Comparison of ENCODE assay signal across 9 cellular contexts in genomic region chr13:28568286-28568685, GRCh38.
DNase-seq lines count a peak whose midpoint lies in the region; ATAC-seq and TF ChIP-seq lines count a peak whose summit lies in the region.
"Had no signal": no experiment of that assay in that cellular context is flagged by ENCODE, and none has a peak within 500 bp of the region (broad histone marks: within the 10 kb centered on the region; RNA-seq: fewer than 3 reads in every experiment).

No MANE protein-coding gene starts in this region.

- H3K4me3 ChIP-seq in thyroid gland (replicated peaks in 1 of 3) (no peak overlapping the region), Karpas-422 (ENCODE audit: low read length) (no peak overlapping the region)
- H3K4me3 ChIP-seq: PC-9 had no signal

- H3K4me1 ChIP-seq in thyroid gland = peaks cover 40 to 45% of the 10 kb centered on the region in 2 donors
- no peaks in the 10 kb centered on the region for H3K4me1 ChIP-seq in Karpas-422 (ENCODE audit: low read length)

- TF ChIP-seq CTCF in thyroid gland (IDR thresholded peaks at IDR 0.05) = no peak
- no peak for TF ChIP-seq CTCF in osteocyte (IDR thresholded peaks at IDR 0.05)

- peak; percentile 17 to 56 for DNase-seq in NCI-H524 (lab: John Stamatoyannopoulos, UW)
- no peak for DNase-seq in NCI-H524 treated with DMSO at 0.1 percent for 48 hours (lab: John Stamatoyannopoulos, UW)
- peak; percentile 9 for DNase-seq in NCI-H1694 treated with DMSO at 0.1 percent for 48 hours (lab: John Stamatoyannopoulos, UW)
- peak; percentile 88 for DNase-seq in Right ventricle myocardium superior
- peak; percentile 76 to 81 for DNase-seq in thyroid gland
- DNase-seq in COLO829 (ENCODE audit: low spot score) = no peak
- DNase-seq in osteocyte (ENCODE audit: extremely low spot score, unreplicated experiment) = no peak
- no peak for DNase-seq in Karpas-422
- DNase-seq: PC-9 had no signal

- no peak overlapping the region for H3K4me2 ChIP-seq in Karpas-422 (ENCODE audit: low read depth, low read length, poor library complexity, severe bottlenecking)
- H3K4me2 ChIP-seq: PC-9 had no signal

- no peaks in the 10 kb centered on the region for H3K9me2 ChIP-seq in Karpas-422 (replicated peaks; ENCODE audit: insufficient read depth, low read length)

- no peak overlapping the region for H3K4me3 Mint-ChIP-seq in osteocyte (ENCODE audit: unreplicated experiment)

- no peaks in the 10 kb centered on the region for H3K9me3 Mint-ChIP-seq in osteocyte (ENCODE audit: unreplicated experiment)

- no peaks in the 10 kb centered on the region for H3K36me3 ChIP-seq in thyroid gland
- H3K36me3 ChIP-seq in Karpas-422 (ENCODE audit: insufficient read depth, low read length) = no peaks in the 10 kb centered on the region

- TF ChIP-seq POLR2A in thyroid gland (IDR thresholded peaks at IDR 0.05) = no peak

- ATAC-seq in Right ventricle myocardium superior (ENCODE audit: poor library complexity) = peak; percentile 92

- no peak overlapping the region for H3K9ac ChIP-seq in Karpas-422 (ENCODE audit: low read length)

- H3K27ac ChIP-seq in thyroid gland (peak overlapping the region in 1 of 3 donors; percentile 36), Karpas-422 (ENCODE audit: low read length) (no peak overlapping the region)
- H3K27ac ChIP-seq: PC-9 had no signal

- H3K27me3 ChIP-seq in thyroid gland (no peaks in the 10 kb centered on the region), Karpas-422 (ENCODE audit: low read length) (no peaks in the 10 kb centered on the region)

- H3K27me3 Mint-ChIP-seq in osteocyte (ENCODE audit: unreplicated experiment) = no peaks in the 10 kb centered on the region

- H3K79me2 ChIP-seq in Karpas-422 (ENCODE audit: low read length) = no peaks in the 10 kb centered on the region

- no peaks in the 10 kb centered on the region for H4K20me1 ChIP-seq in Karpas-422 (ENCODE audit: insufficient read depth, low read depth, low read length)

- H3K4me1 Mint-ChIP-seq in osteocyte (ENCODE audit: unreplicated experiment) = peaks cover 1% of the 10 kb centered on the region

- intact Hi-C loops in Right ventricle myocardium superior (cut with DNase I) (no loop called here), thyroid gland (cut with DNase I) (no loop called here)

- H2AFZ ChIP-seq in Karpas-422 (ENCODE audit: low read length) = no peak overlapping the region
- H2AFZ ChIP-seq: PC-9 had no signal

- no peak overlapping the region for H3K27ac Mint-ChIP-seq in osteocyte (ENCODE audit: unreplicated experiment)

- H3K9me3 ChIP-seq in thyroid gland (no peaks in the 10 kb centered on the region), Karpas-422 (ENCODE audit: low read length) (no peaks in the 10 kb centered on the region)

- no peaks in the 10 kb centered on the region for H3K36me3 Mint-ChIP-seq in osteocyte (ENCODE audit: unreplicated experiment)

- WGBS in thyroid gland, 2 donors = 39 to 41% methylated on average over 3 of the region's 3 CpGs

Comparison
In these comparisons a context has a peak if more than half of its experiments do, and no peak if none do; other contexts are left out.
1. DNase-seq: peak in NCI-H524 (2 of 2), NCI-H1694 treated with DMSO at 0.1 percent for 48 hours (single experiment), Right ventricle myocardium superior (single experiment) and thyroid gland (2 of 2); none in NCI-H524 treated with DMSO at 0.1 percent for 48 hours (single experiment), COLO829 (single experiment), osteocyte (single experiment) and Karpas-422 (single experiment).